Comparison of ENCODE assay signal across 23 cellular contexts in the genomic region with DNA sequence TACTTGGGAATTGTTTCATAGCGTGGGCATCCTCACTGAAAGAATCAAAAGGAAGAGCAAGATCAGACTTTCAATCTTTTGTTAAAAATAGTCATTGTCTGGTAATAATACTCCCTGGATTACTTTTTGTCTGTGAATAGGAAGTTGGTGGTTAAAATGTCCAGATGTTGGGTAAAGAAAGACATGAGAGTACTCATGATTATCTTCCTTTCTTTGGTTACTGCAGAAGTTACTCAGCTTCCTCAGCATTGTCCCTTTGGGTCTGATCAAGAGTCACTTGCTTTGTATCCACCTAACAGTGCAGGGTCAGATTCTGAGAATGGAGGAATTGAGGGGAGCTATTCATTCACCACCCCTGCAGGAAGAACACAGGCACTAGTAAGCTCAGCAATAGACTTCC. TPM values are rescaled to one million over a fixed set of nuclear protein-coding genes. Genes with fewer than 3 reads are reported as not detected.
DNase-seq lines count a peak whose midpoint lies in the region; ATAC-seq and TF ChIP-seq lines count a peak whose summit lies in the region.
"Had no signal": no experiment of that assay in that cellular context is flagged by ENCODE, and none has a peak within 500 bp of the region (broad histone marks: within the 10 kb centered on the region; RNA-seq: fewer than 3 reads in every experiment).

No MANE protein-coding gene starts in this region.

- no peaks in the 10 kb centered on the region for H3K9me3 Mint-ChIP-seq in osteocyte (ENCODE audit: unreplicated experiment)
- no peaks in the 10 kb centered on the region for H3K9me3 Mint-ChIP-seq in stimulated activated naive B cell treated with anti-CD40 and anti-IgM and Interleukin-4, amounts not matched to agents 10 μg/mL and 1 μg/mL and 100 μg/mL, for 72 hours
- H3K9me3 Mint-ChIP-seq: dendritic cell treated with granulocyte-macrophage colony-stimulating factor and Interleukin-4, amounts not matched to agents 40 ng/mL and 50 ng/mL, for 4 days; GM23338; stimulated activated effector memory CD8-positive, alpha-beta T cell treated with anti-CD3 and anti-CD28 coated beads, Interleukin-12 subunit alpha, Interleukin-12 subunit beta, amount 100 ng/mL, for 72 hours had no signal

- no peak overlapping the region for H3K9ac ChIP-seq in mammary epithelial cell (ENCODE audit: insufficient read depth, low read length)

- H4K20me1 ChIP-seq in mammary epithelial cell (ENCODE audit: insufficient read depth, low read length), result no peaks in the 10 kb centered on the region

- no peaks in the 10 kb centered on the region for H3K27me3 ChIP-seq in mammary epithelial cell (ENCODE audit: insufficient read depth, low read length)
- H3K27me3 ChIP-seq: cardiac muscle cell, MG63 had no signal

- peak; percentile 27 for DNase-seq in EH (ENCODE audit: low read depth)
- DNase-seq in LHCN-M2 (ENCODE audit: low read depth), result peak; percentile 46
- no peak for DNase-seq in mammary epithelial cell
- no peak for DNase-seq in osteocyte (ENCODE audit: extremely low spot score, unreplicated experiment)
- no peak for DNase-seq in stimulated activated naive B cell treated with anti-CD40 and anti-IgM and Interleukin-4, amounts not matched to agents 10 μg/mL and 1 μg/mL and 100 μg/mL, for 72 hours
- no peak for DNase-seq in amniotic stem cell (lab: John Stamatoyannopoulos, UW)
- DNase-seq in NCI-H187 (lab: John Stamatoyannopoulos, UW), result no peak
- DNase-seq: activated T-cell treated with anti-CD3 and anti-CD28 coated beads, Interleukin-2, amount 50 U/mL, for 1 hour; DMS79; hippocampal formation; MG63; mucosa of descending colon; NCI-H1436; NCI-H2171 treated with DMSO at 0.1 percent for 48 hours; NCI-H524 treated with DMSO at 0.1 percent for 48 hours had no signal

- no peak overlapping the region for H3K4me3 Mint-ChIP-seq in osteocyte (ENCODE audit: unreplicated experiment)
- no peak overlapping the region for H3K4me3 Mint-ChIP-seq in stimulated activated naive B cell treated with anti-CD40 and anti-IgM and Interleukin-4, amounts not matched to agents 10 μg/mL and 1 μg/mL and 100 μg/mL, for 72 hours
- H3K4me3 Mint-ChIP-seq: dendritic cell treated with granulocyte-macrophage colony-stimulating factor and Interleukin-4, amounts not matched to agents 40 ng/mL and 50 ng/mL, for 4 days; GM23338; stimulated activated effector memory CD8-positive, alpha-beta T cell treated with anti-CD3 and anti-CD28 coated beads, Interleukin-12 subunit alpha, Interleukin-12 subunit beta, amount 100 ng/mL, for 72 hours had no signal

- H3K27ac ChIP-seq in mammary epithelial cell (ENCODE audit: insufficient read depth, low read depth, low read length), result no peak overlapping the region
- H3K27ac ChIP-seq: cardiac muscle cell, prostate gland had no signal

- BruUV-seq in mammary epithelial cell (replicated peaks; lab: Mats Ljungman, UMichigan), result no TSS peak

- no peaks in the 10 kb centered on the region for H3K9me3 ChIP-seq in mammary epithelial cell (replicated peaks; ENCODE audit: insufficient read depth, low read length)
- H3K9me3 ChIP-seq: MG63, mucosa of descending colon, prostate gland had no signal

- no peak for ATAC-seq in stimulated activated naive B cell treated with anti-CD40 and anti-IgM and Interleukin-4, amounts not matched to agents 10 μg/mL and 1 μg/mL and 100 μg/mL, for 72 hours (replicated peaks)
- ATAC-seq in HG03139 (IDR thresholded peaks at IDR 0.05; ENCODE audit: unreplicated experiment), result no peak
- ATAC-seq: activated CD4-positive, CD25-positive, alpha-beta regulatory T cell treated with anti-CD3 and anti-CD28 coated beads, Interleukin-2, amount 50 U/mL, for 24 hours; GM23338; mucosa of descending colon; Right ventricle myocardium inferior; stimulated activated effector memory CD8-positive, alpha-beta T cell treated with anti-CD3 and anti-CD28 coated beads, Interleukin-12 subunit alpha, Interleukin-12 subunit beta, amount 100 ng/mL, for 72 hours had no signal

- in situ Hi-C loops in mammary epithelial cell (cut with MboI; ENCODE audit: low sequenced_read_pairs in 2 of 2), result no loop called here

- peak overlapping the region; percentile 43 for H3K27ac Mint-ChIP-seq in osteocyte (ENCODE audit: unreplicated experiment)
- H3K27ac Mint-ChIP-seq in stimulated activated naive B cell treated with anti-CD40 and anti-IgM and Interleukin-4, amounts not matched to agents 10 μg/mL and 1 μg/mL and 100 μg/mL, for 72 hours, result no peak overlapping the region
- H3K27ac Mint-ChIP-seq: dendritic cell treated with granulocyte-macrophage colony-stimulating factor and Interleukin-4, amounts not matched to agents 40 ng/mL and 50 ng/mL, for 4 days; GM23338; stimulated activated effector memory CD8-positive, alpha-beta T cell treated with anti-CD3 and anti-CD28 coated beads, Interleukin-12 subunit alpha, Interleukin-12 subunit beta, amount 100 ng/mL, for 72 hours had no signal

- TF ChIP-seq CTCF in mammary epithelial cell (conservative IDR thresholded peaks at IDR 0.05 in 1 of 2, IDR thresholded peaks at IDR 0.05 in 1 of 2; ENCODE audit: extremely low read depth in 1 of 2, insufficient read depth in 1 of 2, low read depth in 1 of 2, low read length in 2 of 2), result no peak
- TF ChIP-seq CTCF in osteocyte (IDR thresholded peaks at IDR 0.05), result no peak

- intact Hi-C loops in mammary epithelial cell (cut with micrococcal nuclease), result no loop called here

- no peaks in the 10 kb centered on the region for H3K79me2 ChIP-seq in mammary epithelial cell (ENCODE audit: insufficient read depth, low read length)

- dilution Hi-C loops in mammary epithelial cell (cut with HindIII; ENCODE audit: low sequenced_read_pairs), result no loop called here

- peak overlapping the region; percentile 60 for H2AFZ ChIP-seq in mammary epithelial cell (ENCODE audit: low read depth, low read length)
- H2AFZ ChIP-seq: GM23338 had no signal

- no peak overlapping the region for H3K4me2 ChIP-seq in mammary epithelial cell (ENCODE audit: insufficient read depth, low read depth, low read length)
- H3K4me2 ChIP-seq: GM23338 had no signal

- CTCF ChIA-PET in mammary epithelial cell (lab: Charles Lee; ENCODE audit: low non-redundant PET), result no interaction called here

- peaks cover 42% of the 10 kb centered on the region for H3K4me1 ChIP-seq in mammary epithelial cell (ENCODE audit: insufficient read depth, low read length)
- H3K4me1 ChIP-seq: prostate gland had no signal

- H3K36me3 Mint-ChIP-seq in osteocyte (ENCODE audit: unreplicated experiment), result peaks cover 18% of the 10 kb centered on the region
- H3K36me3 Mint-ChIP-seq in stimulated activated naive B cell treated with anti-CD40 and anti-IgM and Interleukin-4, amounts not matched to agents 10 μg/mL and 1 μg/mL and 100 μg/mL, for 72 hours, result peaks cover 0 to 2% of the 10 kb centered on the region in 2 donors
- H3K36me3 Mint-ChIP-seq: stimulated activated effector memory CD8-positive, alpha-beta T cell treated with anti-CD3 and anti-CD28 coated beads, Interleukin-12 subunit alpha, Interleukin-12 subunit beta, amount 100 ng/mL, for 72 hours had no signal

- peaks cover 81% of the 10 kb centered on the region for H3K4me1 Mint-ChIP-seq in osteocyte (ENCODE audit: unreplicated experiment)
- H3K4me1 Mint-ChIP-seq in stimulated activated naive B cell treated with anti-CD40 and anti-IgM and Interleukin-4, amounts not matched to agents 10 μg/mL and 1 μg/mL and 100 μg/mL, for 72 hours, result peaks cover 29 to 54% of the 10 kb centered on the region in 2 donors
- H3K4me1 Mint-ChIP-seq: stimulated activated effector memory CD8-positive, alpha-beta T cell treated with anti-CD3 and anti-CD28 coated beads, Interleukin-12 subunit alpha, Interleukin-12 subunit beta, amount 100 ng/mL, for 72 hours had no signal

- no peaks in the 10 kb centered on the region for H3K27me3 Mint-ChIP-seq in osteocyte (ENCODE audit: unreplicated experiment)
- no peaks in the 10 kb centered on the region for H3K27me3 Mint-ChIP-seq in stimulated activated naive B cell treated with anti-CD40 and anti-IgM and Interleukin-4, amounts not matched to agents 10 μg/mL and 1 μg/mL and 100 μg/mL, for 72 hours
- H3K27me3 Mint-ChIP-seq: dendritic cell treated with granulocyte-macrophage colony-stimulating factor and Interleukin-4, amounts not matched to agents 40 ng/mL and 50 ng/mL, for 4 days had no signal

- WGBS in mammary epithelial cell (ENCODE audit: low coverage, missing lambda C conversion rate), result 100% methylated on average over 1 of the region's 1 CpG

- no peak overlapping the region for H3K4me3 ChIP-seq in mammary epithelial cell (replicated peaks in 1 of 3; ENCODE audit: insufficient read depth in 1 of 3, low read depth in 2 of 3, low read length in 3 of 3)
- H3K4me3 ChIP-seq: cardiac muscle cell, GM23338, MG63, mucosa of descending colon, prostate gland had no signal

- H3K36me3 ChIP-seq in mammary epithelial cell (ENCODE audit: insufficient read depth, low read length), result no peaks in the 10 kb centered on the region
- H3K36me3 ChIP-seq: cardiac muscle cell, MG63, prostate gland had no signal

RNA-seq across cellular contexts. Expression of a gene that starts 54.6 kb away (rescaled TPM):
- total RNA-seq in LHCN-M2 (2014; rRNA removed) (71.6 and 73.6 TPM in 2 replicates), mammary epithelial cell (10 to 100 TPM; 42.2 to 45.2 TPM), osteocyte (47.0 and 55.5 TPM in 2 replicates)
- 24.6 TPM for polyA plus RNA-seq in LHCN-M2 (2012)
- 29.1 TPM for polyA plus RNA-seq in mammary epithelial cell
- 93.5 TPM for polyA minus RNA-seq in mammary epithelial cell

Comparison
In these comparisons a context has a peak if more than half of its experiments do, and no peak if none do; other contexts are left out.
1. DNase-seq: peak in EH (single experiment) and LHCN-M2 (single experiment); none in mammary epithelial cell (single experiment), osteocyte (single experiment), stimulated activated naive B cell treated with anti-CD40 and anti-IgM and Interleukin-4, amounts not matched to agents 10 μg/mL and 1 μg/mL and 100 μg/mL, for 72 hours (single experiment), amniotic stem cell (single experiment) and NCI-H187 (0 of 2).